ENCODE assay signal across 8 cellular contexts in the genomic region with DNA sequence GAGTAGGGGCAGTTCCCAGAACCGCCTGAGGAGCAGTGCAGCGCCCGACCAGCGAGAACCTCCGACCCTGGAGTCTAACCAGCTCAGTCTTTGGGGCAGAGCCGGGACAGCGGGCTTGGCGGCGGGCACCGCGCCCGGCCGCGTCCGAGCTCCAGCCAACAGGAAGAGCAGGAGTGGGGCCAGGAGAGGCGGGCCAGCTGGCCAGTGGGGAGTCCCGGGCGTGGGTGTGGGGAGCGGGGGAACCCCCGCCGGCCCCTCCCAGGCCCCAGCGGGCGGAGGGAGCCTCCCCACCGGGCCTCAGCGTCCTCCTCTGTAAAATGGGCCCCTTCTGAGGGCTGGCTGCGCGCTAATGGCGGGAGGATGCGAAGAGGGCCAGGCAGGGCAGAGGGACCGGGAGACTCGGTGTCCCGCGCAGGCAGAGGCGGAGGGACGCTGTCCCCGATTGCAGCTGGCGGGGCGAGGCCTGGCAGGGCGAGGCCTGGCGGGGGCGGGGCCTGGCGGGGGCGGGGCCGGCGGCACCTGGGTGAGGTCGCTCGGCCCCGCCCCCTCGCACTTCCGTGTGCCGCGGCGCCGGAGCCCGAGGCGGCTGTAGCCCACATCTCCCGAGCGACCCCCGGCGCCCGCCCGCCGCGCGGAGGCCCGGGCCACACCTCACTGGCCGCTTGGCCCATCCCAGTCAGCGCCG. TPM values are rescaled to one million over a fixed set of nuclear protein-coding genes. Genes with fewer than 3 reads are reported as not detected.
DNase-seq lines count a peak whose midpoint lies in the region; ATAC-seq, FAIRE-seq and TF ChIP-seq lines count a peak whose summit lies in the region.

Gene PRKCD (plus strand): TSS at position 550 of the 685 bp plus-strand sequence. CDS start 17,214 bp downstream, outside the sequence.

- ATAC-seq in CD4-positive, CD25-positive, alpha-beta regulatory T cell (ENCODE audit: low read depth in 2 of 2) = peak; percentile 80 to 82
- ATAC-seq in HG03457 (IDR thresholded peaks at IDR 0.05; ENCODE audit: unreplicated experiment) (peak; percentile 38), PC-3 (peak; percentile 77)
- peak; percentile 73 to 79 for ATAC-seq in naive thymus-derived CD8-positive, alpha-beta T cell
- ATAC-seq in stimulated activated naive B cell treated with anti-CD40 and anti-IgM and Interleukin-4, amounts not matched to agents 10 μg/mL and 1 μg/mL and 100 μg/mL, for 72 hours (replicated peaks) = peak; percentile 58 to 62

- H3F3A ChIP-seq in PC-3 (ENCODE audit: low read length, unreplicated experiment) = peaks cover 5% of the 10 kb centered on the region

- H3K9me3 ChIP-seq in CD4-positive, CD25-positive, alpha-beta regulatory T cell (ENCODE audit: control insufficient read depth in 2 of 2, low read length in 2 of 2) = no peaks in the 10 kb centered on the region
- no peaks in the 10 kb centered on the region for H3K9me3 ChIP-seq in PC-3 (ENCODE audit: low read length)
- no peaks in the 10 kb centered on the region for H3K9me3 ChIP-seq in fibroblast of lung (ENCODE audit: control insufficient read depth, insufficient read depth, low read depth, low read length)

- POLR2A ChIA-PET in PC-3 (lab: Charles Lee; ENCODE audit: unreplicated experiment) = interaction anchor here (0.5 to 1.1 kb wide), 7 partner anchors 10 to 87 kb away, joined by 3 to 5 read pairs (median 4); no protein-coding TSS in a partner anchor
- POLR2A ChIA-PET in naive thymus-derived CD8-positive, alpha-beta T cell (lab: Charles Lee) = interaction anchor here (1.2 to 2.4 kb wide), 3 partner anchors 30 to 36 kb away, joined by 3 to 7 read pairs (median 4); no protein-coding TSS in a partner anchor

- peak within 1 kb of the TSS; percentile 87 for H3K9ac ChIP-seq in PC-3 (ENCODE audit: low read length)
- H3K9ac ChIP-seq in fibroblast of lung (ENCODE audit: insufficient read depth, low read length) = peak within 1 kb of the TSS; percentile 79

- H3K27ac Mint-ChIP-seq in CD4-positive, CD25-positive, alpha-beta regulatory T cell = peak within 1 kb of the TSS; percentile 71 to 91 (median 89)
- H3K27ac Mint-ChIP-seq in naive thymus-derived CD8-positive, alpha-beta T cell = peak within 1 kb of the TSS; percentile 73 to 94 (median 86)
- peak within 1 kb of the TSS; percentile 97 for H3K27ac Mint-ChIP-seq in stimulated activated naive B cell treated with anti-CD40 and anti-IgM and Interleukin-4, amounts not matched to agents 10 μg/mL and 1 μg/mL and 100 μg/mL, for 72 hours

- TF ChIP-seq CTCF in PC-3 (conservative IDR thresholded peaks at IDR 0.05; ENCODE audit: low read depth, low read length) (peak; percentile 44), fibroblast of lung (conservative IDR thresholded peaks at IDR 0.05 in 1 of 2, IDR thresholded peaks at IDR 0.05 in 1 of 2; ENCODE audit: low read depth in 1 of 2, low read length in 2 of 2) (peak; percentile 3 to 48)

- CTCF ChIA-PET in PC-3 (lab: Charles Lee) = interaction anchor here (0.6 to 1.4 kb wide), 8 partner anchors 15 to 268 kb away, joined by 3 to 16 read pairs (median 4); no protein-coding TSS in a partner anchor

- H4K20me1 ChIP-seq in PC-3 (ENCODE audit: low read length) = peaks cover 16% of the 10 kb centered on the region; the same call in 1 of the 2 replicates
- H4K20me1 ChIP-seq in fibroblast of lung (ENCODE audit: control insufficient read depth, extremely low read depth, insufficient read depth, low read length) = no peaks in the 10 kb centered on the region

- H3K4me2 ChIP-seq in PC-3 (ENCODE audit: low read length) (peak within 1 kb of the TSS; percentile 93), fibroblast of lung (ENCODE audit: extremely low read depth, insufficient read depth, low read length) (peak within 1 kb of the TSS; percentile 85)

- no peaks in the 10 kb centered on the region for H3K9me2 ChIP-seq in PC-3 (replicated peaks; ENCODE audit: low read length)

- peak; percentile 21 for FAIRE-seq in GM19239 (lab: Jason Lieb, UNC)

- no peaks in the 10 kb centered on the region for H3K36me3 Mint-ChIP-seq in CD4-positive, CD25-positive, alpha-beta regulatory T cell
- no peaks in the 10 kb centered on the region for H3K36me3 Mint-ChIP-seq in naive thymus-derived CD8-positive, alpha-beta T cell
- H3K36me3 Mint-ChIP-seq in stimulated activated naive B cell treated with anti-CD40 and anti-IgM and Interleukin-4, amounts not matched to agents 10 μg/mL and 1 μg/mL and 100 μg/mL, for 72 hours = peaks cover 10 to 22% of the 10 kb centered on the region in 2 donors

- intact Hi-C loops in PC-3 (cut with micrococcal nuclease) = loop anchor here (1.0 to 2.0 kb wide), 3 partner anchors 16 to 31 kb away; partner anchors contain the start of gene RFT1

- H3K27me3 ChIP-seq in CD4-positive, CD25-positive, alpha-beta regulatory T cell (ENCODE audit: control insufficient read depth, insufficient read depth, low read length) = no peaks in the 10 kb centered on the region
- H3K27me3 ChIP-seq in PC-3 (ENCODE audit: low read length) (no peaks in the 10 kb centered on the region), fibroblast of lung (ENCODE audit: control insufficient read depth, insufficient read depth, low read length) (peaks cover 10% of the 10 kb centered on the region)

- H2AFZ ChIP-seq in PC-3 (ENCODE audit: low read length) (peak within 1 kb of the TSS; percentile 84), fibroblast of lung (ENCODE audit: low read length) (peak within 1 kb of the TSS; percentile 75)

- no TSS peak for BruUV-seq in PC-3 (replicated peaks; lab: Mats Ljungman, UMichigan)

- peaks cover 44% of the 10 kb centered on the region for H3K79me2 ChIP-seq in PC-3 (ENCODE audit: low read length)
- H3K79me2 ChIP-seq in fibroblast of lung (ENCODE audit: control insufficient read depth, insufficient read depth, low read length) = peaks cover 8% of the 10 kb centered on the region

- no peaks in the 10 kb centered on the region for H3K36me3 ChIP-seq in CD4-positive, CD25-positive, alpha-beta regulatory T cell (ENCODE audit: control insufficient read depth, insufficient read depth, low read length)
- H3K36me3 ChIP-seq in PC-3 (ENCODE audit: low read depth, low read length) (no peaks in the 10 kb centered on the region; the same call in 1 of the 2 replicates), fibroblast of lung (ENCODE audit: control insufficient read depth, insufficient read depth, low read length) (no peaks in the 10 kb centered on the region)

- H3K27me3 Mint-ChIP-seq in CD4-positive, CD25-positive, alpha-beta regulatory T cell = peaks cover 25% of the 10 kb centered on the region
- H3K27me3 Mint-ChIP-seq in naive thymus-derived CD8-positive, alpha-beta T cell = peaks cover 2 to 20% (median 6%) of the 10 kb centered on the region in 5 donors
- peaks cover 6 to 17% of the 10 kb centered on the region in 2 donors for H3K27me3 Mint-ChIP-seq in stimulated activated naive B cell treated with anti-CD40 and anti-IgM and Interleukin-4, amounts not matched to agents 10 μg/mL and 1 μg/mL and 100 μg/mL, for 72 hours

- H3K9me3 Mint-ChIP-seq in CD4-positive, CD25-positive, alpha-beta regulatory T cell = no peaks in the 10 kb centered on the region
- no peaks in the 10 kb centered on the region for H3K9me3 Mint-ChIP-seq in naive thymus-derived CD8-positive, alpha-beta T cell
- no peaks in the 10 kb centered on the region for H3K9me3 Mint-ChIP-seq in stimulated activated naive B cell treated with anti-CD40 and anti-IgM and Interleukin-4, amounts not matched to agents 10 μg/mL and 1 μg/mL and 100 μg/mL, for 72 hours

- DNase-seq in CD4-positive, CD25-positive, alpha-beta regulatory T cell = peak; percentile 78 to 87 (median 80)
- DNase-seq in GM19239 (ENCODE audit: insufficient read length, low spot score) (peak; percentile 90), PC-3 (peak; percentile 85), activated T-helper 1 cell treated with Interleukin-2 at 50 U/mL for 16 hours (ENCODE audit: low read depth) (peak; percentile 69), fibroblast of lung (ENCODE audit: low read depth in 2 of 2) (peak; percentile 82 to 86)
- DNase-seq in naive thymus-derived CD8-positive, alpha-beta T cell = peak; percentile 48 to 91 (median 72)
- DNase-seq in stimulated activated naive B cell treated with anti-CD40 and anti-IgM and Interleukin-4, amounts not matched to agents 10 μg/mL and 1 μg/mL and 100 μg/mL, for 72 hours = peak; percentile 69

- peak within 1 kb of the TSS; percentile 91 to 97 (median 94) for H3K4me3 Mint-ChIP-seq in CD4-positive, CD25-positive, alpha-beta regulatory T cell
- peak within 1 kb of the TSS; percentile 81 to 93 (median 88) for H3K4me3 Mint-ChIP-seq in naive thymus-derived CD8-positive, alpha-beta T cell
- peak within 1 kb of the TSS; percentile 92 to 99 for H3K4me3 Mint-ChIP-seq in stimulated activated naive B cell treated with anti-CD40 and anti-IgM and Interleukin-4, amounts not matched to agents 10 μg/mL and 1 μg/mL and 100 μg/mL, for 72 hours

- H3K4me3 ChIP-seq in CD4-positive, CD25-positive, alpha-beta regulatory T cell (ENCODE audit: low read depth, low read length) = peak within 1 kb of the TSS; percentile 61
- peak within 1 kb of the TSS; percentile 96 for H3K4me3 ChIP-seq in PC-3 (ENCODE audit: low read length)
- H3K4me3 ChIP-seq in fibroblast of lung (replicated peaks in 1 of 4; ENCODE audit: control extremely low read depth in 1 of 4, insufficient read depth in 1 of 4, low read depth in 3 of 4, low read length in 4 of 4) = peak within 1 kb of the TSS; percentile 61 to 88 (median 85)

- H3K27ac ChIP-seq in CD4-positive, CD25-positive, alpha-beta regulatory T cell (ENCODE audit: insufficient read depth, low read length, poor library complexity, severe bottlenecking) = peak within 1 kb of the TSS; percentile 72
- H3K27ac ChIP-seq in PC-3 (ENCODE audit: low read length) (peak within 1 kb of the TSS; percentile 74), fibroblast of lung (ENCODE audit: insufficient read depth, low read length) (peak within 1 kb of the TSS; percentile 57)

- peaks cover 28% of the 10 kb centered on the region for H3K4me1 ChIP-seq in CD4-positive, CD25-positive, alpha-beta regulatory T cell (ENCODE audit: control insufficient read depth, insufficient read depth, low read length, poor library complexity, severe bottlenecking)
- peaks cover 43% of the 10 kb centered on the region for H3K4me1 ChIP-seq in PC-3 (ENCODE audit: insufficient read depth, low read length)
- peaks cover 11% of the 10 kb centered on the region for H3K4me1 ChIP-seq in fibroblast of lung (ENCODE audit: control insufficient read depth, extremely low read depth, insufficient read depth, low read length)

- peaks cover 0 to 29% (median 18%) of the 10 kb centered on the region in 4 donors for H3K4me1 Mint-ChIP-seq in CD4-positive, CD25-positive, alpha-beta regulatory T cell
- peaks cover 18 to 46% (median 27%) of the 10 kb centered on the region in 4 donors for H3K4me1 Mint-ChIP-seq in naive thymus-derived CD8-positive, alpha-beta T cell
- H3K4me1 Mint-ChIP-seq in stimulated activated naive B cell treated with anti-CD40 and anti-IgM and Interleukin-4, amounts not matched to agents 10 μg/mL and 1 μg/mL and 100 μg/mL, for 72 hours = peaks cover 42 to 64% of the 10 kb centered on the region in 2 donors

RNA-seq across cellular contexts. Expression of gene PRKCD, which starts in this region (rescaled TPM):
- total RNA-seq in CD4-positive, CD25-positive, alpha-beta regulatory T cell = 33.6 TPM
- polyA plus RNA-seq in CD4-positive, CD25-positive, alpha-beta regulatory T cell = 10 to 100 TPM; 13.6 to 21.2 (median 15.8) TPM
- total RNA-seq in PC-3 (2014; rRNA removed) (7.8 and 18.7 TPM in 2 replicates), fibroblast of lung (1.0 and 3.8 TPM in 2 replicates)
- 21.2 and 23.2 TPM in 2 replicates for polyA plus RNA-seq in fibroblast of lung
- 15.7 and 16.8 TPM in 2 replicates for polyA plus RNA-seq in fibroblast of lung (2012)
- 22.1 and 26.2 TPM in 2 replicates for polyA minus RNA-seq in fibroblast of lung (ENCODE audit: low replicate concordance)
- 10 to 100 TPM; 11.0 to 11.8 TPM for total RNA-seq in naive thymus-derived CD8-positive, alpha-beta T cell
- polyA plus RNA-seq in naive thymus-derived CD8-positive, alpha-beta T cell = 10 to 100 TPM in 2 of 3 donors, 1 to 10 TPM in 1; 5.5 to 12.2 (median 10.4) TPM

Comparison
In these comparisons a context has a peak if more than half of its experiments do, and no peak if none do; other contexts are left out.
1. Peak in every context shown above with its lines: DNase-seq, ATAC-seq, H3K4me3 ChIP-seq and H3K27ac ChIP-seq.